Comparison of ENCODE assay signal across 9 cellular contexts in the genomic region with DNA sequence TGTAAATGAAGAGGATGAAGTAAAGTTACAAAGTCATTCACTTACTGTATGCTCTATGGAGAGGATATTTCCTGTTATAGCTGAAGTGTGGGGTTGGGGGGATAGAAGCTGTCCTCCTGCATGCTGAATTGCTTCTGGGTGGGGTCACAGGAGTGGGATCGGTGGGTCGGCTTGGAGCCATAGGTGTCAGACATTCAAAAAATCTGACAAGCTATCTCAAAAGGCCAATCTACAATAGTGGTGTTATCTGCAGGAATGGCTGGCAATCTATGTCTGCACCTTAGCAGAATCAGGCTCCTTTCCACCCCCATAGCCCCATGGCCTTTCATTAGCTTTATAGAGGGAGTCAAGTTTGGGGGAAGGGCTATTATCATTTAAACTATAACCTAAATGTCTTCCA.
"Had no signal": no experiment of that assay in that cellular context is flagged by ENCODE, and none has a peak within 500 bp of the region (broad histone marks: within the 10 kb centered on the region; RNA-seq: fewer than 3 reads in every experiment).

No MANE protein-coding gene starts in this region.

- H3K27ac ChIP-seq: GM23248 had no signal

- DNase-seq: GM23248, H9, HCEC 1CT, KBM-7 had no signal

- H3K4me3 Mint-ChIP-seq: H9, IgD-negative memory B cell had no signal

- H3K27ac Mint-ChIP-seq: IgD-negative memory B cell had no signal

- H3K9ac ChIP-seq: GM23248 had no signal

- FAIRE-seq: H1, H54, HepG2, HTR-8/SVneo had no signal

- ATAC-seq: HepG2 had no signal

- H3K9me3 Mint-ChIP-seq: H9, IgD-negative memory B cell had no signal

- H3K4me3 ChIP-seq: GM23248 had no signal
